ENCODE assay signal across 1 cellular context in genomic region chr1:34924759-34925555, GRCh38.
TF ChIP-seq lines count a peak whose summit lies in the region.

No MANE protein-coding gene starts in this region.

TF ChIP-seq in K562, 482 proteins besides CTCF, POLR2A, EP300 and RAD21 (continued from another document and continues in another):
- TF ChIP-seq CUX1 (CRISPR knock-in tag; IDR thresholded peaks at IDR 0.05) (no peak), MAZ (CRISPR knock-in tag; conservative IDR thresholded peaks at IDR 0.05 in 1 of 2, IDR thresholded peaks at IDR 0.05 in 1 of 2) (peak; percentile 35 to 99; a peak in 2 of 4 replicates), ZNF717 (CRISPR knock-in tag; IDR thresholded peaks at IDR 0.05) (no peak), ZSCAN29 (IDR thresholded peaks at IDR 0.05) (no peak), BRCA1 (IDR thresholded peaks at IDR 0.05) (no peak), BRCA1 (CRISPR knock-in tag; IDR thresholded peaks at IDR 0.05) (peak; percentile 96; the same call in 1 of the 2 replicates), HCFC1 (IDR thresholded peaks at IDR 0.05; ENCODE audit: low read depth, low read length) (no peak; the same call in 1 of the 2 replicates), SAFB2 (IDR thresholded peaks at IDR 0.05; ENCODE audit: borderline replicate concordance, low read depth, low read length, severe bottlenecking) (no peak), SMAD4 (CRISPR knock-in tag; conservative IDR thresholded peaks at IDR 0.05) (peak; percentile 89), TAF1 (IDR thresholded peaks at IDR 0.05; ENCODE audit: control insufficient read depth, extremely low read depth, insufficient read depth, low read length, severe bottlenecking) (no peak), ZBTB8A (IDR thresholded peaks at IDR 0.05; ENCODE audit: partially characterized antibody) (no peak), ATF6 (CRISPR knock-in tag; IDR thresholded peaks at IDR 0.05) (peak; percentile 100), HOMEZ (CRISPR knock-in tag; IDR thresholded peaks at IDR 0.05) (no peak), POLR3A (IDR thresholded peaks at IDR 0.05; ENCODE audit: borderline replicate concordance, extremely low read depth, insufficient read depth, insufficient read length) (no peak), HDAC1 (IDR thresholded peaks at IDR 0.05) (peak in 1 of 2 experiments; percentile 95; a peak in 2 of 4 replicates), CEBPG (CRISPR knock-in tag; IDR thresholded peaks at IDR 0.05) (no peak), CEBPG (tag; conservative IDR thresholded peaks at IDR 0.05 in 1 of 2, IDR thresholded peaks at IDR 0.05 in 1 of 2) (no peak), SREBF1 (IDR thresholded peaks at IDR 0.05; ENCODE audit: borderline replicate concordance, low read depth, low read length) (peak; percentile 90), TEAD2 (tag; IDR thresholded peaks at IDR 0.05) (peak; percentile 68; the same call in 1 of the 2 replicates), NFIX (CRISPR knock-in tag; IDR thresholded peaks at IDR 0.05; ENCODE audit: low read depth) (no peak), HMGN3 (IDR thresholded peaks at IDR 0.05; ENCODE audit: borderline replicate concordance, extremely low read depth, insufficient read length, low read depth, low read length) (no peak), ZEB2 (IDR thresholded peaks at IDR 0.05) (no peak), GABPB1 (CRISPR knock-in tag; IDR thresholded peaks at IDR 0.05) (peak; percentile 87), CGGBP1 (CRISPR knock-in tag; IDR thresholded peaks at IDR 0.05) (no peak), ZFPM2 (CRISPR knock-in tag; IDR thresholded peaks at IDR 0.05) (no peak), RBFOX2 (IDR thresholded peaks at IDR 0.05; ENCODE audit: low read depth, low read length) (no peak), SMAD2 (IDR thresholded peaks at IDR 0.05; ENCODE audit: low read depth, low read length) (no peak), ZNF282 (CRISPR knock-in tag; IDR thresholded peaks at IDR 0.05) (0 out of 2 replicates have a peak, but pooled peaks have one; percentile 57), HNRNPH1 (optimal IDR thresholded peaks at IDR 0.05; ENCODE audit: low read depth, low read length) (no peak), NFIC (IDR thresholded peaks at IDR 0.05) (no peak), PRMT5 (CRISPR knock-in tag; IDR thresholded peaks at IDR 0.05) (peak; percentile 98), ZNF280A (IDR thresholded peaks at IDR 0.05; ENCODE audit: low read depth, partially characterized antibody) (no peak), PBX2 (CRISPR knock-in tag; IDR thresholded peaks at IDR 0.05; ENCODE audit: low read depth) (peak; percentile 67), PBX2 (tag; conservative IDR thresholded peaks at IDR 0.05; ENCODE audit: low read depth) (no peak; the same call in 1 of the 2 replicates), HNRNPLL (IDR thresholded peaks at IDR 0.05; ENCODE audit: low read depth, low read length, poor library complexity, severe bottlenecking) (no peak), FOXP1 (CRISPR knock-in tag; IDR thresholded peaks at IDR 0.05) (peak; percentile 97), CHAMP1 (IDR thresholded peaks at IDR 0.05) (peak; percentile 92; the same call in 1 of the 2 replicates), ZFX (CRISPR knock-in tag; IDR thresholded peaks at IDR 0.05) (peak; percentile 60), CREB1 (IDR thresholded peaks at IDR 0.05) (no peak), CREB1 (CRISPR knock-in tag; IDR thresholded peaks at IDR 0.05) (peak; percentile 68; the same call in 1 of the 2 replicates), CXXC5 (CRISPR knock-in tag; IDR thresholded peaks at IDR 0.05) (peak; percentile 88), ASH1L (IDR thresholded peaks at IDR 0.05; ENCODE audit: borderline replicate concordance, low read depth, partially characterized antibody) (no peak), LEF1 (IDR thresholded peaks at IDR 0.05) (no peak), HDAC2 (IDR thresholded peaks at IDR 0.05) (peak; percentile 96), EP400 (IDR thresholded peaks at IDR 0.05) (no peak), ZNF217 (CRISPR knock-in tag; IDR thresholded peaks at IDR 0.05) (peak; percentile 90; the same call in 1 of the 2 replicates), CBFA2T3 (IDR thresholded peaks at IDR 0.05) (no peak), THRA (IDR thresholded peaks at IDR 0.05) (no peak), CBX8 (IDR thresholded peaks at IDR 0.05; ENCODE audit: borderline replicate concordance, extremely low read depth, low read depth, low read length, poor library complexity, severe bottlenecking) (no peak), THRAP3 (IDR thresholded peaks at IDR 0.05; ENCODE audit: borderline replicate concordance) (no peak), BHLHE40 (IDR thresholded peaks at IDR 0.05; ENCODE audit: low read length) (no peak), MEF2D (tag; conservative IDR thresholded peaks at IDR 0.05; ENCODE audit: low read depth) (peak; percentile 60; the same call in 1 of the 2 replicates), TAF9B (IDR thresholded peaks at IDR 0.05; ENCODE audit: partially characterized antibody) (no peak), NBN (IDR thresholded peaks at IDR 0.05; ENCODE audit: low read depth) (no peak), KLF6 (CRISPR knock-in tag; IDR thresholded peaks at IDR 0.05; ENCODE audit: borderline replicate concordance) (peak; percentile 81; the same call in 1 of the 2 replicates), FOXK2 (conservative IDR thresholded peaks at IDR 0.05 in 1 of 2, IDR thresholded peaks at IDR 0.05 in 1 of 2; ENCODE audit: low read depth in 2 of 2) (no peak), MED1 (CRISPR knock-in tag; IDR thresholded peaks at IDR 0.05; ENCODE audit: borderline replicate concordance) (peak; percentile 77; the same call in 1 of the 2 replicates)
